36 cellular contexts compared by ENCODE assay signal in genomic region chr6:145082359-145082758, GRCh38.
"Had no signal": no experiment of that assay in that cellular context is flagged by ENCODE, and none has a peak within 500 bp of the region (broad histone marks: within the 10 kb centered on the region; RNA-seq: fewer than 3 reads in every experiment).

No MANE protein-coding gene starts in this region.

- DNase-seq: Kasumi-1, MG63, MM.1S, MV-4-11, NCI-H1048, NCI-H1092, NCI-H1092 treated with DMSO at 0.1 percent for 48 hours, NCI-H1105, NCI-H1105 treated with DMSO at 0.1 percent for 48 hours, NCI-H1417, NCI-H1417 treated with DMSO at 0.1 percent for 48 hours, NCI-H1436, NCI-H1436 treated with DMSO at 0.1 percent for 48 hours, NCI-H146, NCI-H1694, NCI-H1694 treated with DMSO at 0.1 percent for 48 hours, NCI-H187, NCI-H187 treated with DMSO at 0.1 percent for 48 hours, NCI-H1930, NCI-H2029, NCI-H2029 treated with DMSO at 0.1 percent for 48 hours, NCI-H2081, NCI-H2081 treated with DMSO at 0.1 percent for 48 hours, NCI-H2107, NCI-H2171, NCI-H2171 treated with DMSO at 0.1 percent for 48 hours, NCI-H2227 treated with DMSO at 0.1 percent for 48 hours, NCI-H226, NCI-H345, NCI-H446, NCI-H446 treated with DMSO at 0.1 percent for 48 hours, NCI-H510A, NCI-H510A treated with DMSO at 0.1 percent for 48 hours, NCI-H524, NCI-H524 treated with DMSO at 0.1 percent for 48 hours, NCI-H526 had no signal

- H3K27me3 ChIP-seq: MG63 had no signal

- H3K36me3 ChIP-seq: MG63 had no signal

- H3K4me3 ChIP-seq: MG63 had no signal

- H3K9me3 ChIP-seq: MG63 had no signal
